9 cellular contexts compared by ENCODE assay signal in the genomic region with DNA sequence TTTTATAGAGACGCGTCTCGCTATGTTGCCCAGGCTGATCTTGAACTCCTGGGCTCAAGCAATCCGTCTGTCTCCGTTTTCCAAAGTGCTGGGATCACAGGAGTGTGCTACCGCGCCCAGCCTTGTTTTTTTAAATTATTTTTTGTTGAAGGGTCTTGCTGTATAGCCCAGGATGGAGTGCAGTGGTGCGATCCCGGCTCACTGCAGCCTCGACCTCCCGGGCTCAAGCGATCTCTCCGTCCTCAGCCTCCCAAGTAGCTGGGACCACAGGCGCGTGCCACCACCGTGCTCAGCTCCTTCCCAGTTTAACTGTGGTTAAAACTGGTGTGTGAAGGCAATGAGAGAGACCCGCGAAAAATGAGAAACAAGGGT. TPM values are rescaled to one million over a fixed set of nuclear protein-coding genes. Genes with fewer than 3 reads are reported as not detected.
DNase-seq lines count a peak whose midpoint lies in the region; ATAC-seq and TF ChIP-seq lines count a peak whose summit lies in the region.
"Had no signal": no experiment of that assay in that cellular context is flagged by ENCODE, and none has a peak within 500 bp of the region (broad histone marks: within the 10 kb centered on the region; RNA-seq: fewer than 3 reads in every experiment).

No MANE protein-coding gene starts in this region.

- H3K27ac ChIP-seq in SK-N-SH (ENCODE audit: low read depth in 2 of 2, low read length in 1 of 2) = peak overlapping the region in 1 of 2 experiments; percentile 83; a peak in 2 of 4 replicates
- H3K27ac ChIP-seq in suprapubic skin = peak overlapping the region; percentile 95

- peaks cover 13% of the 10 kb centered on the region for H3F3A ChIP-seq in SK-N-SH (replicated peaks; ENCODE audit: insufficient read depth)

- no peak for TF ChIP-seq RAD21 in SK-N-SH (IDR thresholded peaks at IDR 0.05; ENCODE audit: low read length)

- peak overlapping the region in 1 of 2 experiments; percentile 61; a peak in 2 of 4 replicates for H3K4me3 ChIP-seq in SK-N-SH (ENCODE audit: low read depth in 2 of 2, low read length in 1 of 2)
- H3K4me3 ChIP-seq in suprapubic skin = peak overlapping the region; percentile 67

- peak overlapping the region; percentile 82 for H3K4me2 ChIP-seq in SK-N-SH

- H3K9me3 Mint-ChIP-seq in activated naive CD8-positive, alpha-beta T cell treated with anti-CD3 and anti-CD28 coated beads, Interleukin-2, amount 10 ng/mL, durations not matched to agents 7 days and 5 days = no peaks in the 10 kb centered on the region
- H3K9me3 Mint-ChIP-seq in immature natural killer cell = no peaks in the 10 kb centered on the region

- no peaks in the 10 kb centered on the region for H4K20me1 ChIP-seq in SK-N-SH (ENCODE audit: insufficient read depth)

- peaks cover 1% of the 10 kb centered on the region for H3K36me3 Mint-ChIP-seq in activated naive CD8-positive, alpha-beta T cell treated with anti-CD3 and anti-CD28 coated beads, Interleukin-2, amount 10 ng/mL, durations not matched to agents 7 days and 5 days
- H3K36me3 Mint-ChIP-seq in immature natural killer cell = no peaks in the 10 kb centered on the region

- TF ChIP-seq POLR2A in suprapubic skin (IDR thresholded peaks at IDR 0.05) = no peak

- peak overlapping the region; percentile 75; the same call in 1 of the 2 replicates for H3K9ac ChIP-seq in SK-N-SH

- H3K4me3 Mint-ChIP-seq in activated naive CD8-positive, alpha-beta T cell treated with anti-CD3 and anti-CD28 coated beads, Interleukin-2, amount 10 ng/mL, durations not matched to agents 7 days and 5 days = peak overlapping the region; percentile 81
- H3K4me3 Mint-ChIP-seq in immature natural killer cell = peak overlapping the region; percentile 72 to 87 (median 84)

- H3K4me1 ChIP-seq in SK-N-SH (ENCODE audit: control insufficient read depth in 1 of 2, insufficient read depth in 2 of 2, low read depth in 1 of 2, low read length in 1 of 2) (peaks cover 5% of the 10 kb centered on the region in 2 experiments; a peak in 2 of 4 replicates), suprapubic skin (peaks cover 14% of the 10 kb centered on the region)

- H3K9me3 ChIP-seq in SK-N-SH = no peaks in the 10 kb centered on the region
- no peaks in the 10 kb centered on the region for H3K9me3 ChIP-seq in suprapubic skin

- peak overlapping the region; percentile 98 for H2AFZ ChIP-seq in SK-N-SH (ENCODE audit: low read depth)

- TF ChIP-seq CTCF in SK-N-SH (IDR thresholded peaks at IDR 0.05) (no peak), suprapubic skin (IDR thresholded peaks at IDR 0.05) (no peak)

- H3K27ac Mint-ChIP-seq in activated naive CD8-positive, alpha-beta T cell treated with anti-CD3 and anti-CD28 coated beads, Interleukin-2, amount 10 ng/mL, durations not matched to agents 7 days and 5 days = peak overlapping the region; percentile 93
- H3K27ac Mint-ChIP-seq in immature natural killer cell = peak overlapping the region; percentile 92 to 99 (median 97)

- no peaks in the 10 kb centered on the region for H3K27me3 ChIP-seq in SK-N-SH (ENCODE audit: insufficient read depth)
- no peaks in the 10 kb centered on the region for H3K27me3 ChIP-seq in suprapubic skin

- POLR2A ChIA-PET in SK-N-SH (lab: Yijun Ruan, JAX) = interaction anchor here (1.3 to 2.6 kb wide), 3 partner anchors 11 to 23 kb away, joined by 3 to 12 read pairs (median 5); a partner anchor contains a TSS
- POLR2A ChIA-PET in activated naive CD8-positive, alpha-beta T cell treated with anti-CD3 and anti-CD28 coated beads, Interleukin-2, amount 10 ng/mL, durations not matched to agents 7 days and 5 days (lab: Charles Lee) = interaction anchor here (0.6 to 4.9 kb wide), 9 partner anchors 12 to 282 kb away, joined by 3 to 137 read pairs (median 5); a partner anchor contains a TSS

- no peaks in the 10 kb centered on the region for H3K79me2 ChIP-seq in SK-N-SH (ENCODE audit: insufficient read depth)

- WGBS in SK-N-SH (ENCODE audit: low lambda C conversion rate) = 89% methylated on average over 18 of the region's 18 CpGs
- 57% methylated on average over 18 of the region's 18 CpGs for WGBS in suprapubic skin

- CTCF ChIA-PET in SK-N-SH (lab: Yijun Ruan, JAX) = interaction anchor here (0.6 to 2.2 kb wide), 5 partner anchors 8 to 127 kb away, joined by 3 to 6 read pairs (median 4); a partner anchor contains a TSS

- no peaks in the 10 kb centered on the region for H3K27me3 Mint-ChIP-seq in activated naive CD8-positive, alpha-beta T cell treated with anti-CD3 and anti-CD28 coated beads, Interleukin-2, amount 10 ng/mL, durations not matched to agents 7 days and 5 days
- peaks cover 7 to 23% (median 17%) of the 10 kb centered on the region in 3 donors for H3K27me3 Mint-ChIP-seq in immature natural killer cell (ENCODE audit: low read depth in 3 of 3)

- no peaks in the 10 kb centered on the region for H3K36me3 ChIP-seq in SK-N-SH (replicated peaks in 1 of 2; ENCODE audit: control insufficient read depth in 1 of 2, insufficient read depth in 2 of 2, low read length in 1 of 2)
- no peaks in the 10 kb centered on the region for H3K36me3 ChIP-seq in suprapubic skin

- H3K9me2 ChIP-seq in SK-N-SH = no peaks in the 10 kb centered on the region

- peaks cover 31% of the 10 kb centered on the region for H3K4me1 Mint-ChIP-seq in activated naive CD8-positive, alpha-beta T cell treated with anti-CD3 and anti-CD28 coated beads, Interleukin-2, amount 10 ng/mL, durations not matched to agents 7 days and 5 days
- peaks cover 43 to 45% of the 10 kb centered on the region in 2 donors for H3K4me1 Mint-ChIP-seq in immature natural killer cell

- DNase-seq in SK-N-SH = no peak
- DNase-seq in activated naive CD8-positive, alpha-beta T cell treated with anti-CD3 and anti-CD28 coated beads, Interleukin-2, amount 10 ng/mL, durations not matched to agents 7 days and 5 days = no peak
- DNase-seq in immature natural killer cell = no peak
- DNase-seq in suprapubic skin (ENCODE audit: low spot score in 2 of 2) = no peak
- DNase-seq in HuH-7.5 (ENCODE audit: low spot score) = no peak

- no peak for ATAC-seq in SK-N-SH treated with all-trans-retinoic acid at 6 μM for 48 hours
- ATAC-seq in activated naive CD8-positive, alpha-beta T cell treated with anti-CD3 and anti-CD28 coated beads, Interleukin-2, amount 10 ng/mL, durations not matched to agents 7 days and 5 days (ENCODE audit: low read depth) = no peak
- no peak for ATAC-seq in GM18867 (IDR thresholded peaks at IDR 0.05; ENCODE audit: unreplicated experiment)
- ATAC-seq in HG02938 (IDR thresholded peaks at IDR 0.05; ENCODE audit: unreplicated experiment) = no peak

- TF ChIP-seq EP300 in SK-N-SH (IDR thresholded peaks at IDR 0.05; ENCODE audit: borderline replicate concordance in 1 of 2, low read depth in 1 of 2, low read length in 1 of 2) = no peak
- no peak for TF ChIP-seq EP300 in suprapubic skin (IDR thresholded peaks at IDR 0.05)

TF ChIP-seq in SK-N-SH, 30 proteins besides CTCF, POLR2A, EP300 and RAD21 (continues in another document):
- no peak for TF ChIP-seq JUND (IDR thresholded peaks at IDR 0.05)
- TF ChIP-seq CHD2 (IDR thresholded peaks at IDR 0.05; ENCODE audit: low read length, partially characterized antibody) = no peak
- TF ChIP-seq GABPA (IDR thresholded peaks at IDR 0.05; ENCODE audit: low read depth) = no peak
- TF ChIP-seq MEF2A (IDR thresholded peaks at IDR 0.05; ENCODE audit: borderline replicate concordance, low read depth) = no peak

TF ChIP-seq in SK-N-SH treated with all-trans-retinoic acid at 6 μM for 48 hours, 23 proteins besides CTCF, POLR2A, EP300 and RAD21 (continues in another document):
- TF ChIP-seq ZC3H10 (CRISPR knock-in tag; IDR thresholded peaks at IDR 0.05) (no peak), GLIS3 (CRISPR knock-in tag; IDR thresholded peaks at IDR 0.05) (no peak), ZNF565 (CRISPR knock-in tag; conservative IDR thresholded peaks at IDR 0.05; ENCODE audit: low read depth) (no peak)
- TF ChIP-seq, protein P1, sequence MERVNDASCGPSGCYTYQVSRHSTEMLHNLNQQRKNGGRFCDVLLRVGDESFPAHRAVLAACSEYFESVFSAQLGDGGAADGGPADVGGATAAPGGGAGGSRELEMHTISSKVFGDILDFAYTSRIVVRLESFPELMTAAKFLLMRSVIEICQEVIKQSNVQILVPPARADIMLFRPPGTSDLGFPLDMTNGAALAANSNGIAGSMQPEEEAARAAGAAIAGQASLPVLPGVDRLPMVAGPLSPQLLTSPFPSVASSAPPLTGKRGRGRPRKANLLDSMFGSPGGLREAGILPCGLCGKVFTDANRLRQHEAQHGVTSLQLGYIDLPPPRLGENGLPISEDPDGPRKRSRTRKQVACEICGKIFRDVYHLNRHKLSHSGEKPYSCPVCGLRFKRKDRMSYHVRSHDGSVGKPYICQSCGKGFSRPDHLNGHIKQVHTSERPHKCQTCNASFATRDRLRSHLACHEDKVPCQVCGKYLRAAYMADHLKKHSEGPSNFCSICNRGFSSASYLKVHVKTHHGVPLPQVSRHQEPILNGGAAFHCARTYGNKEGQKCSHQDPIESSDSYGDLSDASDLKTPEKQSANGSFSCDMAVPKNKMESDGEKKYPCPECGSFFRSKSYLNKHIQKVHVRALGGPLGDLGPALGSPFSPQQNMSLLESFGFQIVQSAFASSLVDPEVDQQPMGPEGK (CRISPR knock-in tag; IDR thresholded peaks at IDR 0.05; ENCODE audit: borderline replicate concordance) = no peak

RNA-seq across cellular contexts. Expression of a gene that starts 11.0 kb away (rescaled TPM):
- 195 and 217 TPM in 2 replicates for polyA plus RNA-seq in SK-N-SH (2012; rRNA removed)
- 185 and 227 TPM in 2 replicates for polyA plus RNA-seq in SK-N-SH (2012; cell fraction: cytosol; rRNA removed)
- polyA plus RNA-seq in SK-N-SH (2012; cell fraction: nucleus; rRNA removed) = 101 and 146 TPM in 2 replicates
- 100 to 1,000 TPM; 347 to 351 TPM for total RNA-seq in activated naive CD8-positive, alpha-beta T cell treated with anti-CD3 and anti-CD28 coated beads, Interleukin-2, amount 10 ng/mL, durations not matched to agents 7 days and 5 days
- 100 to 1,000 TPM; 184 to 274 (median 203) TPM for polyA plus RNA-seq in immature natural killer cell
- 100 to 1,000 TPM; 180 to 248 (median 217) TPM for total RNA-seq in suprapubic skin

RNA-seq across cellular contexts. Expression of a gene that starts 16.9 kb away (rescaled TPM):
- polyA plus RNA-seq in SK-N-SH (2012; rRNA removed) = 2.7 and 5.7 TPM in 2 replicates
- 4.2 and 4.3 TPM in 2 replicates for polyA plus RNA-seq in SK-N-SH (2012; cell fraction: cytosol; rRNA removed)
- 5.0 and 6.6 TPM in 2 replicates for polyA plus RNA-seq in SK-N-SH (2012; cell fraction: nucleus; rRNA removed)
- 1 to 10 TPM; 3.3 to 3.4 TPM for total RNA-seq in activated naive CD8-positive, alpha-beta T cell treated with anti-CD3 and anti-CD28 coated beads, Interleukin-2, amount 10 ng/mL, durations not matched to agents 7 days and 5 days
- 10 to 100 TPM in 2 of 3 donors, 1 to 10 TPM in 1; 7.7 to 15.8 (median 13.0) TPM for polyA plus RNA-seq in immature natural killer cell
- 10 to 100 TPM in 2 of 4 donors, 1 to 10 TPM in 2; 6.5 to 16.0 (median 10.8) TPM for total RNA-seq in suprapubic skin

RNA-seq across cellular contexts. Expression of a gene that starts 48.5 kb away (rescaled TPM):
- polyA plus RNA-seq in SK-N-SH (2012; rRNA removed) = not detected in 2 replicates
- polyA plus RNA-seq in SK-N-SH (2012; cell fraction: cytosol; rRNA removed) = not detected in 2 replicates
- not detected in 2 replicates for polyA plus RNA-seq in SK-N-SH (2012; cell fraction: nucleus; rRNA removed)
- total RNA-seq in activated naive CD8-positive, alpha-beta T cell treated with anti-CD3 and anti-CD28 coated beads, Interleukin-2, amount 10 ng/mL, durations not matched to agents 7 days and 5 days = not detected
- polyA plus RNA-seq in immature natural killer cell = not detected
- total RNA-seq in suprapubic skin = not detected
- total RNA-seq: A172 had no signal
